1 cellular context compared by ENCODE assay signal in genomic region chr22:41488596-41489385, GRCh38.
TF ChIP-seq lines count a peak whose summit lies in the region.

No MANE protein-coding gene starts in this region.

TF ChIP-seq in WTC11, 78 proteins besides CTCF, POLR2A, EP300 and RAD21:
- TF ChIP-seq ZNF532 (CRISPR knock-in tag; IDR thresholded peaks at IDR 0.05; ENCODE audit: borderline replicate concordance), result no peak
- peak; percentile 96 for TF ChIP-seq ZNF121 (CRISPR knock-in tag; IDR thresholded peaks at IDR 0.05)
TF ChIP-seq in WTC11: peak in this region for 1.
